Comparison of ENCODE assay signal across 8 cellular contexts in the genomic region with DNA sequence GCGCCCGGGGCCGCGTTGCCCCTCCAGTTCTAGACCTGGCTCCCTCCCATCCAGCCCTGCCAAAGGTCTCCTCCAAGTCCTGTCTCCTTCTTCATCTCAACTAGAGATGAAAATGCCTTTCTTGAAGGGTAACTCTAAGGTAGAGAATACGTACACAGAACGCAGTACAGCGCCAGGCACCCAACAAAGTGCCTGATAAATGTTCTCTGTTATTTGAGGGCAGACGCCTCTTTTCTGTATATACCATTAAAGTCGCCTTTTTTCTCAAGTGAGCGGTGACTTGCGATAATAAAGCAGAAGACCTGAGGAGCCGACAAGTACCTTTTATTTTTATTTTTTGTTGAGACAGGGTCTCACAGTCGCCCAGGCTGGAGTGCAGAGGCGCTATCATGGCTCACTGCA. TPM values are rescaled to one million over a fixed set of nuclear protein-coding genes. Genes with fewer than 3 reads are reported as not detected.
DNase-seq lines count a peak whose midpoint lies in the region; ATAC-seq and TF ChIP-seq lines count a peak whose summit lies in the region.

No MANE protein-coding gene starts in this region.

- H3K27ac ChIP-seq in SJSA1, result no peak overlapping the region

- TF ChIP-seq CTCF in GM12875 (IDR thresholded peaks at IDR 0.05; ENCODE audit: borderline replicate concordance, insufficient read depth, low read depth, low read length) (no peak), fibroblast of pulmonary artery (IDR thresholded peaks at IDR 0.05; ENCODE audit: low read length, missing control alignments) (no peak), retinal pigment epithelial cell (conservative IDR thresholded peaks at IDR 0.05; ENCODE audit: low read depth, low read length) (no peak)

- peaks cover 6% of the 10 kb centered on the region for H3K36me3 ChIP-seq in SJSA1

- no peaks in the 10 kb centered on the region for H3K9me3 ChIP-seq in SJSA1 (replicated peaks)

- DNase-seq in SJSA1 (ENCODE audit: low read depth in 1 of 2, low spot score in 2 of 2) (no peak), fibroblast of pulmonary artery (ENCODE audit: low read depth) (no peak), retinal pigment epithelial cell (ENCODE audit: low read depth) (no peak), H4 (ENCODE audit: low spot score) (no peak), OCI-M1 (lab: John Stamatoyannopoulos, UW) (no peak)

- H3K4me3 ChIP-seq in GM12875 (ENCODE audit: low read depth, low read length), result peak overlapping the region; percentile 67
- H3K4me3 ChIP-seq in SJSA1, result peak overlapping the region; percentile 85
- H3K4me3 ChIP-seq in fibroblast of pulmonary artery (replicated peaks; ENCODE audit: low read depth, low read length), result peak overlapping the region; percentile 67
- H3K4me3 ChIP-seq in retinal pigment epithelial cell (ENCODE audit: low read length), result peak overlapping the region; percentile 54

- peaks cover 17% of the 10 kb centered on the region for H3K4me1 ChIP-seq in SJSA1 (replicated peaks)

- ATAC-seq in GM18520 (IDR thresholded peaks at IDR 0.05; ENCODE audit: unreplicated experiment), result no peak
- ATAC-seq in GM21717 (IDR thresholded peaks at IDR 0.05; ENCODE audit: unreplicated experiment), result no peak

- H3K27me3 ChIP-seq in SJSA1 (replicated peaks), result no peaks in the 10 kb centered on the region

RNA-seq across cellular contexts. Expression of a gene that starts 0.8 kb away (rescaled TPM):
- 116 and 189 TPM in 2 replicates for total RNA-seq in SJSA1 (2014; rRNA removed; shearing (Covaris generic))
- total RNA-seq in H4 (2014; rRNA removed; shearing (Covaris generic)), result 284 and 343 TPM in 2 replicates

RNA-seq across cellular contexts. Expression of a gene that starts 17.7 kb away (rescaled TPM):
- 38.7 and 48.2 TPM in 2 replicates for total RNA-seq in SJSA1 (2014; rRNA removed; shearing (Covaris generic))
- total RNA-seq in H4 (2014; rRNA removed; shearing (Covaris generic)), result 53.0 and 72.4 TPM in 2 replicates

RNA-seq across cellular contexts. Expression of a gene that starts 17.7 kb away (rescaled TPM):
- 0.69 and 1.7 TPM in 2 replicates for total RNA-seq in SJSA1 (2014; rRNA removed; shearing (Covaris generic))
- 0.23 and 1.2 TPM in 2 replicates for total RNA-seq in H4 (2014; rRNA removed; shearing (Covaris generic))
